In genomic region chr14:44418856-44419255, GRCh38 we compare ENCODE assay signal across 10 cellular contexts.
"Had no signal": no experiment of that assay in that cellular context is flagged by ENCODE, and none has a peak within 500 bp of the region (broad histone marks: within the 10 kb centered on the region; RNA-seq: fewer than 3 reads in every experiment).

No MANE protein-coding gene starts in this region.

- H3K4me1 ChIP-seq: HAP-1 had no signal

- DNase-seq: GM23248, GOT3, H7, HFFc6, IMR-90, KG1 had no signal

- H3K27ac ChIP-seq: GM23248 had no signal

- H2AFZ ChIP-seq: GM23248 had no signal

- H3K9ac ChIP-seq: GM23248 had no signal

- H3K4me3 ChIP-seq: GM23248, HAP-1, K562 had no signal

- H3K9me3 ChIP-seq: HAP-1 had no signal

- H3K36me3 ChIP-seq: HAP-1 had no signal

- H3K27ac Mint-ChIP-seq: HFFc6 had no signal

- FAIRE-seq: HTR-8/SVneo, K562 had no signal

- ATAC-seq: HCT116, K562 had no signal

- H3K4me3 Mint-ChIP-seq: HFFc6 had no signal
